In the genomic region with DNA sequence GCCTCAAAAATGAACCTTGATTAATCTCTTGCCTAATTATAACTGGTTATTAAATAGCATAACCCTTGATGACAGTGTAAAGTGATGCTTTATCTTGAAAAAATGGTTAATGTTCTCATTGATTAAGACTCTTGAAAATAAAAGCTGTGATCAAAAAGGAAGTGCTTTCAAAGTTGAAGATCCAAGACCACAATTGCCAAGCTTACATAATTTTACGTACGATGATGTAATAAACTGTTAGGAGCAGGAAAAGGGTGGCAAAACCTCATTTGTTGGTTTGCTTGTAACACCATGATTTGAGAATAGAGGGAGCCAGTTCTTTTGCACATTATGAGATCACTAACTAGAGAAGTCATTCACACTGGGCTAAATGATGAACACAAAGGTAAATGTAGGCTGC, we compare ENCODE assay signal across 17 cellular contexts.
"Had no signal": no experiment of that assay in that cellular context is flagged by ENCODE, and none has a peak within 500 bp of the region (broad histone marks: within the 10 kb centered on the region; RNA-seq: fewer than 3 reads in every experiment).

No MANE protein-coding gene starts in this region.

- H3K27me3 Mint-ChIP-seq: naive thymus-derived CD4-positive, alpha-beta T cell; stimulated activated naive B cell treated with anti-CD40 and anti-IgM and Interleukin-4, amounts not matched to agents 10 μg/mL and 1 μg/mL and 100 μg/mL, for 72 hours; stimulated activated naive CD8-positive, alpha-beta T cell treated with anti-CD3 and anti-CD28 coated beads, Interleukin-15, amount 100 ng/mL, for 72 hours had no signal

- H3K4me3 ChIP-seq: esophagus muscularis mucosa, gastrocnemius medialis, heart right ventricle, skin epidermis, testis, tibial nerve had no signal

- H3K4me3 Mint-ChIP-seq: naive thymus-derived CD4-positive, alpha-beta T cell; stimulated activated naive B cell treated with anti-CD40 and anti-IgM and Interleukin-4, amounts not matched to agents 10 μg/mL and 1 μg/mL and 100 μg/mL, for 72 hours; stimulated activated naive CD8-positive, alpha-beta T cell treated with anti-CD3 and anti-CD28 coated beads, Interleukin-15, amount 100 ng/mL, for 72 hours had no signal

- H3K9me3 ChIP-seq: esophagus muscularis mucosa, gastrocnemius medialis, heart right ventricle, neutrophil, testis, tibial nerve had no signal

- H3K27me3 ChIP-seq: gastrocnemius medialis, heart right ventricle, testis, tibial nerve had no signal

- H3K27ac ChIP-seq: epithelial cell of prostate, esophagus muscularis mucosa, gastrocnemius medialis, heart right ventricle, neutrophil, skin epidermis, testis, tibial nerve had no signal

- H3K36me3 ChIP-seq: esophagus muscularis mucosa, gastrocnemius medialis, heart right ventricle, neutrophil, tibial nerve had no signal

- H3K4me1 Mint-ChIP-seq: naive thymus-derived CD4-positive, alpha-beta T cell; stimulated activated naive B cell treated with anti-CD40 and anti-IgM and Interleukin-4, amounts not matched to agents 10 μg/mL and 1 μg/mL and 100 μg/mL, for 72 hours; stimulated activated naive CD8-positive, alpha-beta T cell treated with anti-CD3 and anti-CD28 coated beads, Interleukin-15, amount 100 ng/mL, for 72 hours had no signal

- H3K27ac Mint-ChIP-seq: naive thymus-derived CD4-positive, alpha-beta T cell; stimulated activated naive B cell treated with anti-CD40 and anti-IgM and Interleukin-4, amounts not matched to agents 10 μg/mL and 1 μg/mL and 100 μg/mL, for 72 hours; stimulated activated naive CD8-positive, alpha-beta T cell treated with anti-CD3 and anti-CD28 coated beads, Interleukin-15, amount 100 ng/mL, for 72 hours had no signal

- H3K4me1 ChIP-seq: esophagus muscularis mucosa, gastrocnemius medialis, testis had no signal

- H3K36me3 Mint-ChIP-seq: naive thymus-derived CD4-positive, alpha-beta T cell; stimulated activated naive B cell treated with anti-CD40 and anti-IgM and Interleukin-4, amounts not matched to agents 10 μg/mL and 1 μg/mL and 100 μg/mL, for 72 hours had no signal

- DNase-seq: effector memory CD4-positive, alpha-beta T cell; gastrocnemius medialis; heart right ventricle; hypothalamus; kidney glomerular epithelial cell; mesendoderm; naive thymus-derived CD4-positive, alpha-beta T cell; stimulated activated CD4-positive, alpha-beta T cell treated with anti-CD3 and anti-CD28 coated beads, Interleukin-2, amount 100 ng/mL, for 24 hours; stimulated activated CD4-positive, alpha-beta T cell treated with anti-CD3 and anti-CD28 coated beads, Interleukin-4, amount 100 ng/mL, for 4 hours; stimulated activated naive B cell treated with anti-CD40 and anti-IgM and Interleukin-4, amounts not matched to agents 10 μg/mL and 1 μg/mL and 100 μg/mL, for 72 hours; stimulated activated naive CD8-positive, alpha-beta T cell treated with anti-CD3 and anti-CD28 coated beads, Interleukin-15, amount 100 ng/mL, for 72 hours; testis had no signal
